ENCODE assay signal across 11 cellular contexts in the genomic region with DNA sequence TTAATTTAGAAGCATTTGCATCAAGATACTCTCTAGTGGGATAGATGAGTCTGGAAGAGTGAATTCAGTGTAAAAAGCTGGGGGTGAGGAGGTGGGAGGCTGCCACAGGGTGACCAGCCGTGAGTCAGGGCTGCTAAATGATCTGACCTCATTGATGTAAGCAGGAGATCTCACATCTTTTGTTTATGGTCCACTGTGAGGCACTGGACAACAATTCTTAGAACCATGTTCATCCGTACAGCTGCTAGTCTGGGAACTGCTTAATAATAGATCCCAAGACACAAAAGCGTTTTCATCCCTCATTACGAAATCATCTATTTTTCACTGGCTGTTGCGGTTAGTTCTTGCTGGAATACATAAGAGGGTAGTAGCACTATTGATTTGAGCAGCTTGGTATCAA. TPM values are rescaled to one million over a fixed set of nuclear protein-coding genes. Genes with fewer than 3 reads are reported as not detected.
DNase-seq lines count a peak whose midpoint lies in the region; ATAC-seq and TF ChIP-seq lines count a peak whose summit lies in the region.
"Had no signal": no experiment of that assay in that cellular context is flagged by ENCODE, and none has a peak within 500 bp of the region (broad histone marks: within the 10 kb centered on the region; RNA-seq: fewer than 3 reads in every experiment).

No MANE protein-coding gene starts in this region.

- no peaks in the 10 kb centered on the region for H3K27me3 Mint-ChIP-seq in activated T-cell treated with anti-CD3 and anti-CD28 coated beads, Interleukin-2, amount 50 U/mL, for 24 hours
- H3K27me3 Mint-ChIP-seq in stimulated activated memory B cell treated with anti-CD40 and anti-IgM and Interleukin-4, amounts not matched to agents 10 μg/mL and 1 μg/mL and 100 μg/mL, for 72 hours = no peaks in the 10 kb centered on the region

- H3K4me1 ChIP-seq in muscle layer of duodenum (ENCODE audit: control insufficient read depth in 1 of 2, insufficient read depth in 2 of 2, low read length in 2 of 2) = peaks cover 38 to 58% of the 10 kb centered on the region in 2 donors
- peaks cover 49 to 71% (median 63%) of the 10 kb centered on the region in 4 donors for H3K4me1 ChIP-seq in upper lobe of left lung
- H3K4me1 ChIP-seq: BLaER1 had no signal

- H3K36me3 Mint-ChIP-seq in activated T-cell treated with anti-CD3 and anti-CD28 coated beads, Interleukin-2, amount 50 U/mL, for 24 hours (ENCODE audit: low read depth) = peaks cover 30% of the 10 kb centered on the region
- peaks cover 20% of the 10 kb centered on the region for H3K36me3 Mint-ChIP-seq in stimulated activated memory B cell treated with anti-CD40 and anti-IgM and Interleukin-4, amounts not matched to agents 10 μg/mL and 1 μg/mL and 100 μg/mL, for 72 hours

- H3K9me3 ChIP-seq in muscle layer of duodenum (ENCODE audit: control insufficient read depth in 1 of 2, low read length in 2 of 2) = no peaks in the 10 kb centered on the region
- no peaks in the 10 kb centered on the region for H3K9me3 ChIP-seq in upper lobe of left lung
- H3K9me3 ChIP-seq: BLaER1 had no signal

- no peaks in the 10 kb centered on the region for H3K9me3 Mint-ChIP-seq in activated T-cell treated with anti-CD3 and anti-CD28 coated beads, Interleukin-2, amount 50 U/mL, for 24 hours
- peaks cover 3% of the 10 kb centered on the region for H3K9me3 Mint-ChIP-seq in stimulated activated memory B cell treated with anti-CD40 and anti-IgM and Interleukin-4, amounts not matched to agents 10 μg/mL and 1 μg/mL and 100 μg/mL, for 72 hours

- no peaks in the 10 kb centered on the region for H3K27me3 ChIP-seq in dorsolateral prefrontal cortex
- no peaks in the 10 kb centered on the region for H3K27me3 ChIP-seq in muscle layer of duodenum (ENCODE audit: low read depth, low read length)
- H3K27me3 ChIP-seq in upper lobe of left lung = no peaks in the 10 kb centered on the region

- H3K4me3 ChIP-seq in dorsolateral prefrontal cortex (peak overlapping the region in 22 of 59 donors; percentile 1 to 41 (median 11)), muscle layer of duodenum (ENCODE audit: low read depth in 1 of 2, low read length in 2 of 2) (no peak overlapping the region), upper lobe of left lung (no peak overlapping the region)
- H3K4me3 ChIP-seq: BLaER1 had no signal

- peak overlapping the region; percentile 6 for H3K27ac Mint-ChIP-seq in activated T-cell treated with anti-CD3 and anti-CD28 coated beads, Interleukin-2, amount 50 U/mL, for 24 hours
- no peak overlapping the region for H3K27ac Mint-ChIP-seq in stimulated activated memory B cell treated with anti-CD40 and anti-IgM and Interleukin-4, amounts not matched to agents 10 μg/mL and 1 μg/mL and 100 μg/mL, for 72 hours

- H3K4me1 Mint-ChIP-seq in activated T-cell treated with anti-CD3 and anti-CD28 coated beads, Interleukin-2, amount 50 U/mL, for 24 hours (ENCODE audit: low read depth) = peaks cover 73% of the 10 kb centered on the region
- peaks cover 29% of the 10 kb centered on the region for H3K4me1 Mint-ChIP-seq in stimulated activated memory B cell treated with anti-CD40 and anti-IgM and Interleukin-4, amounts not matched to agents 10 μg/mL and 1 μg/mL and 100 μg/mL, for 72 hours

- 53 to 64% methylated on average over 5 of the region's 5 CpGs for WGBS in upper lobe of left lung, 2 donors

- TF ChIP-seq POLR2A in upper lobe of left lung (IDR thresholded peaks at IDR 0.05) = no peak

- H3K27ac ChIP-seq in dorsolateral prefrontal cortex = peak overlapping the region in 56 of 59 donors; percentile 1 to 100 (median 76)
- H3K27ac ChIP-seq in muscle layer of duodenum (ENCODE audit: low read length) = peak overlapping the region; percentile 48
- H3K27ac ChIP-seq in upper lobe of left lung = peak overlapping the region in 3 of 4 donors; percentile 14 to 41 (median 18)
- H3K27ac ChIP-seq: BLaER1 had no signal

- no peak overlapping the region for H3K4me3 Mint-ChIP-seq in activated T-cell treated with anti-CD3 and anti-CD28 coated beads, Interleukin-2, amount 50 U/mL, for 24 hours
- H3K4me3 Mint-ChIP-seq in stimulated activated memory B cell treated with anti-CD40 and anti-IgM and Interleukin-4, amounts not matched to agents 10 μg/mL and 1 μg/mL and 100 μg/mL, for 72 hours = no peak overlapping the region

- no peak for DNase-seq in activated T-cell treated with anti-CD3 and anti-CD28 coated beads, Interleukin-2, amount 50 U/mL, for 24 hours
- DNase-seq in activated T-cell treated with anti-CD3 and anti-CD28 coated beads, Interleukin-2, amount 50 U/mL, for 1 hour = no peak
- DNase-seq in dorsolateral prefrontal cortex (no peak), upper lobe of left lung (no peak), NCI-H1436 treated with DMSO at 0.1 percent for 48 hours (lab: John Stamatoyannopoulos, UW) (no peak)
- DNase-seq: activated T-cell treated with anti-CD3 and anti-CD28 coated beads for 4 hours, SHP77 treated with DMSO at 0.1 percent for 48 hours had no signal

- intact Hi-C loops in dorsolateral prefrontal cortex (cut with DNase I) = loop anchor here (5.0 to 10.0 kb wide), 6 partner anchors 54 to 993 kb away; partner anchors contain the start of gene RELL1 (in 1 of the 2)

- peak in 1 of 2 donors; percentile 85 for ATAC-seq in upper lobe of left lung (ENCODE audit: low FRiP score in 2 of 2)
- ATAC-seq in GM18868 (IDR thresholded peaks at IDR 0.05; ENCODE audit: unreplicated experiment) = no peak
- ATAC-seq in stimulated activated memory B cell treated with anti-CD40 and anti-IgM and Interleukin-4, amounts not matched to agents 10 μg/mL and 1 μg/mL and 100 μg/mL, for 72 hours = no peak

- no peak for TF ChIP-seq EP300 in upper lobe of left lung (IDR thresholded peaks at IDR 0.05)

- peak in 12 of 56 donors; percentile 10 to 31 (median 16) for TF ChIP-seq CTCF in dorsolateral prefrontal cortex (IDR thresholded peaks at IDR 0.05 in 54 of 56, conservative IDR thresholded peaks at IDR 0.05 in 2 of 56; ENCODE audit: low read depth in 1 of 56, partially characterized antibody in 56 of 56)
- no peak for TF ChIP-seq CTCF in upper lobe of left lung (IDR thresholded peaks at IDR 0.05)

- H3K36me3 ChIP-seq in muscle layer of duodenum (ENCODE audit: control insufficient read depth in 1 of 2, insufficient read depth in 2 of 2, low read length in 2 of 2) (peaks cover 4 to 14% of the 10 kb centered on the region in 2 donors), upper lobe of left lung (peaks cover 10 to 30% (median 21%) of the 10 kb centered on the region in 4 donors)
- H3K36me3 ChIP-seq: BLaER1 had no signal

RNA-seq across cellular contexts. Expression of gene KLF3, which starts 14.1 kb away (rescaled TPM):
- total RNA-seq in dorsolateral prefrontal cortex = 10 to 100 TPM; 20.0 to 55.9 (median 31.2) TPM
- total RNA-seq in upper lobe of left lung = 10 to 100 TPM; 32.5 to 73.9 (median 48.3) TPM

Comparison
In these comparisons a context has a peak if more than half of its experiments do, and no peak if none do; other contexts are left out.
1. H3K27ac ChIP-seq: peak in every context shown above with its lines; median percentile 76 in dorsolateral prefrontal cortex; 48 in muscle layer of duodenum; 18 in upper lobe of left lung.